Comparison of ENCODE assay signal across 11 cellular contexts in genomic region chr3:30752961-30753360, GRCh38.
DNase-seq lines count a peak whose midpoint lies in the region; ATAC-seq and TF ChIP-seq lines count a peak whose summit lies in the region.
"Had no signal": no experiment of that assay in that cellular context is flagged by ENCODE, and none has a peak within 500 bp of the region (broad histone marks: within the 10 kb centered on the region; RNA-seq: fewer than 3 reads in every experiment).

No MANE protein-coding gene starts in this region.

- H3K23me2 ChIP-seq in H9 (ENCODE audit: insufficient read length, low read depth, low read length, poor library complexity, severe bottlenecking), result no peaks in the 10 kb centered on the region

- no peak overlapping the region for H3T11ph ChIP-seq in H9 (ENCODE audit: low read length)

- no peak overlapping the region for H3K4ac ChIP-seq in H9 (ENCODE audit: low read depth, low read length)

- H2AK5ac ChIP-seq in H9 (ENCODE audit: insufficient read length, low read length), result no peak overlapping the region

- no peak overlapping the region for H2BK12ac ChIP-seq in H9 (ENCODE audit: insufficient read length, low read depth, low read length)

- no peak overlapping the region for H4K5ac ChIP-seq in H9 (ENCODE audit: insufficient read length, low read depth, low read length)

- no peak overlapping the region for H3K27ac Mint-ChIP-seq in activated naive CD4-positive, alpha-beta T cell treated with anti-CD3 and anti-CD28 coated beads, Interleukin-2, amount 50 U/mL, for 72 hours
- no peak overlapping the region for H3K27ac Mint-ChIP-seq in H9
- H3K27ac Mint-ChIP-seq: activated CD4-positive, alpha-beta memory T cell treated with anti-CD3 and anti-CD28 coated beads, Interleukin-2, amount 10 ng/mL, durations not matched to agents 7 days and 5 days; natural killer cell had no signal

- H2BK15ac ChIP-seq in H9 (ENCODE audit: low read depth, low read length), result no peak overlapping the region

- no peaks in the 10 kb centered on the region for H3K9me3 Mint-ChIP-seq in activated naive CD4-positive, alpha-beta T cell treated with anti-CD3 and anti-CD28 coated beads, Interleukin-2, amount 50 U/mL, for 72 hours
- no peaks in the 10 kb centered on the region; a peak in 1 of 5 replicates for H3K9me3 Mint-ChIP-seq in H9
- H3K9me3 Mint-ChIP-seq: activated CD4-positive, alpha-beta memory T cell treated with anti-CD3 and anti-CD28 coated beads, Interleukin-2, amount 10 ng/mL, durations not matched to agents 7 days and 5 days; natural killer cell had no signal

- 32 to 46% methylated on average over 4 of the region's 4 CpGs for WGBS in lung, 2 donors
- no CpG with 5 or more reads among the region's 4 CpGs for WGBS in H9 (ENCODE audit: extremely low coverage, insufficient read length, low lambda C conversion rate)

- TF ChIP-seq CTCF in astrocyte of the spinal cord (IDR thresholded peaks at IDR 0.05; ENCODE audit: low read depth, low read length), result no peak
- no peak for TF ChIP-seq CTCF in lung (IDR thresholded peaks at IDR 0.05; ENCODE audit: control extremely low read depth, extremely low read depth)
- TF ChIP-seq CTCF in left ventricle myocardium inferior (IDR thresholded peaks at IDR 0.05; ENCODE audit: borderline replicate concordance), result no peak
- TF ChIP-seq CTCF in H9 (conservative IDR thresholded peaks at IDR 0.05), result no peak

- no peak overlapping the region for H4K91ac ChIP-seq in H9 (ENCODE audit: insufficient read length, low read depth, low read length)

- H3K79me2 ChIP-seq in H9 (ENCODE audit: insufficient read depth, low read length), result no peaks in the 10 kb centered on the region

- no peaks in the 10 kb centered on the region for H3K27me3 Mint-ChIP-seq in H9 (ENCODE audit: low read depth)

- H3K23ac ChIP-seq in H9 (ENCODE audit: insufficient read length, low read depth, low read length), result no peak overlapping the region

- H3K79me1 ChIP-seq in H9 (ENCODE audit: insufficient read depth, low read depth, low read length, poor library complexity, severe bottlenecking), result no peaks in the 10 kb centered on the region

- H3K27me3 ChIP-seq in lung (ENCODE audit: control insufficient read depth, insufficient read depth) (no peaks in the 10 kb centered on the region), left ventricle myocardium inferior (ENCODE audit: low read depth) (no peaks in the 10 kb centered on the region), H9 (ENCODE audit: insufficient read depth, low read length) (no peaks in the 10 kb centered on the region)

- H2BK5ac ChIP-seq in H9 (ENCODE audit: insufficient read length, low read length), result no peak overlapping the region

- intact Hi-C loops in left ventricle myocardium inferior (cut with micrococcal nuclease), result no loop called here

- no peak overlapping the region for H4K8ac ChIP-seq in H9 (replicated peaks; ENCODE audit: insufficient read length, low read depth, low read length)

- ATAC-seq in lung (ENCODE audit: insufficient read depth, low FRiP score), result no peak
- ATAC-seq in activated naive CD4-positive, alpha-beta T cell treated with anti-CD3 and anti-CD28 coated beads, Interleukin-2, amount 50 U/mL, for 72 hours, result no peak
- ATAC-seq: natural killer cell had no signal

- no peaks in the 10 kb centered on the region for H3K36me3 ChIP-seq in lung (ENCODE audit: control insufficient read depth in 2 of 2, insufficient read depth in 2 of 2, low read length in 2 of 2)
- no peaks in the 10 kb centered on the region for H3K36me3 ChIP-seq in left ventricle myocardium inferior

- H3K36me3 Mint-ChIP-seq in activated naive CD4-positive, alpha-beta T cell treated with anti-CD3 and anti-CD28 coated beads, Interleukin-2, amount 50 U/mL, for 72 hours, result no peaks in the 10 kb centered on the region
- no peaks in the 10 kb centered on the region for H3K36me3 Mint-ChIP-seq in H9 (ENCODE audit: insufficient read depth in 1 of 3, low read depth in 3 of 3)
- H3K36me3 Mint-ChIP-seq: natural killer cell had no signal

- H2AFZ ChIP-seq in H9 (ENCODE audit: low read length), result no peak overlapping the region

- no peak overlapping the region for H3K56ac ChIP-seq in H9 (ENCODE audit: insufficient read length, low read depth, low read length)

- H3K9me3 ChIP-seq in lung (ENCODE audit: control insufficient read depth in 2 of 2, insufficient read depth in 1 of 2, low read length in 1 of 2) (no peaks in the 10 kb centered on the region), left ventricle myocardium inferior (replicated peaks) (no peaks in the 10 kb centered on the region), H9 (ENCODE audit: control insufficient read depth, low read depth, low read length) (no peaks in the 10 kb centered on the region)

- H3K4me3 Mint-ChIP-seq in H9, result no peak overlapping the region
- H3K4me3 Mint-ChIP-seq: activated CD4-positive, alpha-beta memory T cell treated with anti-CD3 and anti-CD28 coated beads, Interleukin-2, amount 10 ng/mL, durations not matched to agents 7 days and 5 days; natural killer cell had no signal

- H2BK120ac ChIP-seq in H9 (ENCODE audit: low read depth, low read length, poor library complexity, severe bottlenecking), result no peak overlapping the region

- no peak overlapping the region for H3K9ac ChIP-seq in H9 (ENCODE audit: extremely low read depth, insufficient read length, low read length)

- H3K4me3 ChIP-seq in astrocyte of the spinal cord (ENCODE audit: low read depth, low read length), result no peak overlapping the region
- no peak overlapping the region for H3K4me3 ChIP-seq in lung
- H3K4me3 ChIP-seq in left ventricle myocardium inferior, result no peak overlapping the region

- no peak overlapping the region for H3K14ac ChIP-seq in H9 (ENCODE audit: insufficient read depth, low read length)

- H4K20me1 ChIP-seq in H9 (ENCODE audit: control insufficient read depth, insufficient read depth, insufficient read length), result no peaks in the 10 kb centered on the region

- peak; percentile 29 for DNase-seq in COLO829 (ENCODE audit: low spot score)
- peak; percentile 83 for DNase-seq in LoVo (ENCODE audit: low spot score)
- peak; percentile 54 for DNase-seq in astrocyte of the spinal cord (ENCODE audit: low read depth, low spot score)
- peak; percentile 38 for DNase-seq in lung (ENCODE audit: low spot score)
- no peak for DNase-seq in HUDEP-2 (lab: John Stamatoyannopoulos, UW; ENCODE audit: unreplicated experiment in 76 of 76)
- DNase-seq in activated naive CD4-positive, alpha-beta T cell treated with anti-CD3 and anti-CD28 coated beads, Interleukin-2, amount 50 U/mL, for 72 hours (ENCODE audit: low spot score in 2 of 2), result no peak
- DNase-seq in left ventricle myocardium inferior, result no peak
- no peak for DNase-seq in H9
- DNase-seq: activated CD4-positive, alpha-beta memory T cell treated with anti-CD3 and anti-CD28 coated beads, Interleukin-2, amount 10 ng/mL, durations not matched to agents 7 days and 5 days; head of caudate nucleus; natural killer cell had no signal

- in situ Hi-C loops in astrocyte of the spinal cord (cut with HindIII; ENCODE audit: low sequenced_read_pairs), result no loop called here

- no peak overlapping the region for H3K27ac ChIP-seq in lung (ENCODE audit: low read depth in 1 of 2, low read length in 1 of 2)
- no peak overlapping the region for H3K27ac ChIP-seq in left ventricle myocardium inferior (replicated peaks)
- no peak overlapping the region for H3K27ac ChIP-seq in H9 (ENCODE audit: insufficient read length, low read depth, low read length)

- no peaks in the 10 kb centered on the region for H3K4me1 ChIP-seq in lung (ENCODE audit: control insufficient read depth in 2 of 2, insufficient read depth in 2 of 2, low read length in 2 of 2)
- H3K4me1 ChIP-seq in left ventricle myocardium inferior, result no peaks in the 10 kb centered on the region
- no peaks in the 10 kb centered on the region for H3K4me1 ChIP-seq in H9 (ENCODE audit: insufficient read depth, low read length)

- no peak overlapping the region for H3K18ac ChIP-seq in H9 (ENCODE audit: insufficient read length, low read depth, low read length)

- peaks cover 33 to 41% of the 10 kb centered on the region in 2 experiments for H3K4me1 Mint-ChIP-seq in H9
- H3K4me1 Mint-ChIP-seq: natural killer cell had no signal

- no peak overlapping the region for H3K4me2 ChIP-seq in H9 (ENCODE audit: insufficient read depth, insufficient read length, low read length)

- no peak overlapping the region for H2BK20ac ChIP-seq in H9 (ENCODE audit: low read depth, low read length, poor library complexity, severe bottlenecking)

Comparison
In these comparisons a context has a peak if more than half of its experiments do, and no peak if none do; other contexts are left out.
1. DNase-seq: peak in COLO829 (single experiment), LoVo (single experiment), astrocyte of the spinal cord (single experiment) and lung (single experiment); none in HUDEP-2 (0 of 76), activated naive CD4-positive, alpha-beta T cell treated with anti-CD3 and anti-CD28 coated beads, Interleukin-2, amount 50 U/mL, for 72 hours (0 of 2), left ventricle myocardium inferior (single experiment) and H9 (single experiment).